Comparison of ENCODE assay signal across 1 cellular context in genomic region chr4:94461506-94461905, GRCh38.
TF ChIP-seq lines count a peak whose summit lies in the region.

No MANE protein-coding gene starts in this region.

TF ChIP-seq in WTC11, 78 proteins besides CTCF, POLR2A, EP300 and RAD21 (continued from another document):
- TF ChIP-seq ZNF512 (CRISPR knock-in tag; IDR thresholded peaks at IDR 0.05; ENCODE audit: borderline replicate concordance) (no peak), ELF4 (CRISPR knock-in tag; IDR thresholded peaks at IDR 0.05; ENCODE audit: low read depth) (no peak), MXD4 (CRISPR knock-in tag; IDR thresholded peaks at IDR 0.05; ENCODE audit: borderline replicate concordance) (no peak), IRF2 (CRISPR knock-in tag; IDR thresholded peaks at IDR 0.05; ENCODE audit: borderline replicate concordance, low read depth) (no peak), TCF7 (CRISPR knock-in tag; IDR thresholded peaks at IDR 0.05; ENCODE audit: low read depth) (no peak), ZNF263 (CRISPR knock-in tag; IDR thresholded peaks at IDR 0.05; ENCODE audit: low read depth) (no peak)
